In the genomic region with DNA sequence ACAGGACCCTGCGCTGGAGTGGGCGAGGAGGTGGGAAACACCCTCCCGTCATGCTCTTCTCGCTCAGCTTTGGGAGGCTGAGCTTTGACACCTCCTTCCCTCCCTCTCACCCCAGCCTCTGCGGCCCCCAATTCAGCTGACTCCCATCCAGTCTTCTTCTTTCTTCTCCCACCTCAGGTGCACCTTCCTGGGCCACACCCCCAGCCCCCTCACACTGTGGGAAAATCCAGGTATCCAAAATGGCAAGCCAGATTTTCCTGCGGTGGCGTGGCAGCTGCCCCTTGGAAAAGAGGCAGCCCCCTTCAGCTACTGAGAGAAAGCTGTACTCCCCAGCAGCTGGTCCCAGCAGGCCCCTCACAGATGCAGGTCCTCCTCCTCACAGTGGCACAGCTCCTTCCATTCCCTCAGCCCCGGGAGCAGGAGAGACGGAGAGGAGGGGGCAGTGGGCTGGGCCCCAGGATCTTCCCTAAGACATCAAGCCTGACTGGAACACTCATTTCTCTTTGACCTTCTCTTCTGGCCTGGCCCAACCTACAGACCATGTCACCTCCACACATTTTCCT, we compare ENCODE assay signal across 10 cellular contexts.
A peak's percentile ranks its signal among the peaks of the same experiment; 100 is the strongest.
DNase-seq lines count a peak whose midpoint lies in the region; ATAC-seq and TF ChIP-seq lines count a peak whose summit lies in the region.
"Had no signal": no experiment of that assay in that cellular context is flagged by ENCODE, and none has a peak within 500 bp of the region (broad histone marks: within the 10 kb centered on the region; RNA-seq: fewer than 3 reads in every experiment).

No MANE protein-coding gene starts in this region.

- H3K4me1 Mint-ChIP-seq in nephron: peaks cover 74% of the 10 kb centered on the region

- H3K4me1 ChIP-seq in PC-9 (replicated peaks; ENCODE audit: insufficient read depth) (peaks cover 76% of the 10 kb centered on the region), esophagus (ENCODE audit: control insufficient read depth in 2 of 2, insufficient read depth in 2 of 2, low read length in 1 of 2) (peaks cover 0 to 16% of the 10 kb centered on the region in 2 donors), thoracic aorta (ENCODE audit: control insufficient read depth in 1 of 2, low read depth in 2 of 2) (peaks cover 48 to 77% of the 10 kb centered on the region in 2 donors), mucosa of descending colon (ENCODE audit: low read depth) (peaks cover 10% of the 10 kb centered on the region)

- peaks cover 5% of the 10 kb centered on the region for H3K27me3 Mint-ChIP-seq in nephron (ENCODE audit: low read depth)

- H3K36me3 ChIP-seq in PC-9 (ENCODE audit: low read depth) (no peaks in the 10 kb centered on the region), esophagus (ENCODE audit: control insufficient read depth in 2 of 2, insufficient read depth in 2 of 2, low read length in 1 of 2) (no peaks in the 10 kb centered on the region), thoracic aorta (no peaks in the 10 kb centered on the region), mucosa of descending colon (ENCODE audit: low read depth) (no peaks in the 10 kb centered on the region)

- H3K4me3 Mint-ChIP-seq in nephron: peak overlapping the region; percentile 21 to 63 (median 58)

- no peak for ATAC-seq in thoracic aorta (ENCODE audit: insufficient number of reproducible peaks, low FRiP score, low read depth)
- ATAC-seq in omental fat pad (ENCODE audit: low FRiP score): no peak
- no peak for ATAC-seq in HG03045 (IDR thresholded peaks at IDR 0.05; ENCODE audit: unreplicated experiment)
- ATAC-seq in mucosa of descending colon: no peak

- peaks cover 39% of the 10 kb centered on the region for H3F3A ChIP-seq in PC-9 (ENCODE audit: insufficient read depth, low read depth)

- no peak for TF ChIP-seq CTCF in PC-9 (conservative IDR thresholded peaks at IDR 0.05)
- TF ChIP-seq CTCF in nephron (IDR thresholded peaks at IDR 0.05; ENCODE audit: unreplicated experiment in 3 of 3): no peak
- TF ChIP-seq CTCF in thoracic aorta (IDR thresholded peaks at IDR 0.05): no peak
- TF ChIP-seq CTCF in omental fat pad (IDR thresholded peaks at IDR 0.05): no peak
- no peak for TF ChIP-seq CTCF in mucosa of descending colon (IDR thresholded peaks at IDR 0.05)

- peak overlapping the region; percentile 27 for H3K4me2 ChIP-seq in PC-9

- no peak overlapping the region for H3K4me3 ChIP-seq in PC-9
- H3K4me3 ChIP-seq in esophagus (ENCODE audit: low read depth in 1 of 2, low read length in 2 of 2): no peak overlapping the region
- H3K4me3 ChIP-seq in thoracic aorta: peak overlapping the region; percentile 21
- no peak overlapping the region for H3K4me3 ChIP-seq in mucosa of descending colon

- BruUV-seq in PC-9 (replicated peaks; lab: Mats Ljungman, UMichigan): no TSS peak

- H2AFZ ChIP-seq in PC-9: no peak overlapping the region

- POLR2A ChIA-PET in PC-9 (lab: Charles Lee; ENCODE audit: unreplicated experiment): interaction anchor here (0.5 kb wide), 1 partner anchor 53 kb away, joined by 3 read pairs; no protein-coding TSS in a partner anchor

- no peaks in the 10 kb centered on the region for H3K36me3 Mint-ChIP-seq in nephron (ENCODE audit: low read depth)

- CTCF ChIA-PET in PC-9 (lab: Charles Lee): no interaction called here

- H4K20me1 ChIP-seq in PC-9 (ENCODE audit: insufficient read depth): no peaks in the 10 kb centered on the region

- no peaks in the 10 kb centered on the region for H3K79me2 ChIP-seq in PC-9 (ENCODE audit: low read depth)

- H3K9me3 Mint-ChIP-seq in nephron: no peaks in the 10 kb centered on the region

- H3K9me3 ChIP-seq in PC-9 (ENCODE audit: insufficient read depth, low read depth): no peaks in the 10 kb centered on the region
- no peaks in the 10 kb centered on the region for H3K9me3 ChIP-seq in esophagus (ENCODE audit: control insufficient read depth in 2 of 2, insufficient read depth in 1 of 2, low read depth in 1 of 2, low read length in 1 of 2)
- no peaks in the 10 kb centered on the region for H3K9me3 ChIP-seq in thoracic aorta
- no peaks in the 10 kb centered on the region for H3K9me3 ChIP-seq in mucosa of descending colon

- intact Hi-C loops in PC-9 (cut with micrococcal nuclease; ENCODE audit: unreplicated experiment): loop anchor here (5.0 kb wide), 2 partner anchors 43 to 72 kb away; a partner anchor contains a TSS
- intact Hi-C loops in mucosa of descending colon (cut with DNase I, micrococcal nuclease): no loop called here

- H3K9me2 ChIP-seq in PC-9 (ENCODE audit: insufficient read depth): no peaks in the 10 kb centered on the region

- 80 to 87% methylated on average over 9 of the region's 9 CpGs for WGBS in esophagus, 2 donors

- peak overlapping the region; percentile 92 to 99 (median 94) for H3K27ac Mint-ChIP-seq in nephron

- no peaks in the 10 kb centered on the region for H3K27me3 ChIP-seq in PC-9 (ENCODE audit: insufficient read depth, low read depth)
- no peaks in the 10 kb centered on the region for H3K27me3 ChIP-seq in esophagus (ENCODE audit: control insufficient read depth in 1 of 2, insufficient read depth in 2 of 2, low read length in 2 of 2)
- H3K27me3 ChIP-seq in thoracic aorta (replicated peaks; ENCODE audit: insufficient read depth): no peaks in the 10 kb centered on the region

- H3K27ac ChIP-seq in PC-9 (no peak overlapping the region), esophagus (ENCODE audit: low read depth in 2 of 2, low read length in 1 of 2) (peak overlapping the region; percentile 44 to 80), thoracic aorta (peak overlapping the region; percentile 89 to 92)

- DNase-seq in PC-9 (no peak), thoracic aorta (ENCODE audit: low spot score) (no peak), omental fat pad (ENCODE audit: low spot score) (no peak), mucosa of descending colon (no peak)
- DNase-seq in stimulated activated CD4-positive, alpha-beta T cell treated with anti-CD3 and anti-CD28 coated beads, Interleukin-2, amount 100 ng/mL, for 24 hours: no peak
- DNase-seq: DND-41, T-helper 1 cell had no signal
